ENCODE assay signal across 20 cellular contexts in the genomic region with DNA sequence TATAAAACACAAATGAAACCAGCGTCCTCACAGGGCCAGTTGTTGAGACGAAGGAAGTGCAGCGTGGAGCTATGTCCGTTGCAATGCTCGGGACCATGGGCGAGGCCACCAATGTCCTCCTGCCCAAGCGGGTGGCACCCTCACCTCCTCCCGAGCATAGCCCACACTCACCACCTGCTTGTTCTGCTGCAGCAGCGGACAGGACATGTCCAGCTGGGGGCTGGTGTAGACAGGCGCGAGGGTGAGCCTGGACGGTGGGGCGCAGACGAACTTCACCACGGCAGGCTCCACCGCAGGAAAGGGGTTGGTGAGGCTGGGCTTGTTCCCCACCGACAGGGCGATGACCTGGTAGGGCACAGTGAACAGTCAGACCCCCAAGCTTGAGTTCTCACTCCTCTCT.
DNase-seq lines count a peak whose midpoint lies in the region; ATAC-seq and TF ChIP-seq lines count a peak whose summit lies in the region.
"Had no signal": no experiment of that assay in that cellular context is flagged by ENCODE, and none has a peak within 500 bp of the region (broad histone marks: within the 10 kb centered on the region; RNA-seq: fewer than 3 reads in every experiment).

No MANE protein-coding gene starts in this region.

- H3K27me3 Mint-ChIP-seq in endothelial cell (ENCODE audit: unreplicated experiment), result peaks cover 8% of the 10 kb centered on the region
- no peaks in the 10 kb centered on the region for H3K27me3 Mint-ChIP-seq in stimulated activated memory B cell treated with anti-CD40 and anti-IgM and Interleukin-4, amounts not matched to agents 10 μg/mL and 1 μg/mL and 100 μg/mL, for 72 hours
- H3K27me3 Mint-ChIP-seq: B cell; CD4-positive, alpha-beta memory T cell had no signal

- H3K4me2 ChIP-seq in BLaER1 (peak overlapping the region; percentile 13; the same call in 1 of the 2 replicates), DND-41 (ENCODE audit: insufficient read depth, low read length) (no peak overlapping the region)
- H3K4me2 ChIP-seq: GM23338 had no signal

- H3K36me3 ChIP-seq in BLaER1 (peaks cover 100% of the 10 kb centered on the region), DND-41 (ENCODE audit: insufficient read depth, low read length) (peaks cover 98% of the 10 kb centered on the region)

- no peak overlapping the region for H3K27ac Mint-ChIP-seq in endothelial cell (ENCODE audit: unreplicated experiment)
- peak overlapping the region; percentile 15 for H3K27ac Mint-ChIP-seq in stimulated activated memory B cell treated with anti-CD40 and anti-IgM and Interleukin-4, amounts not matched to agents 10 μg/mL and 1 μg/mL and 100 μg/mL, for 72 hours
- H3K27ac Mint-ChIP-seq: GM23338, HFFc6 had no signal

- TF ChIP-seq CTCF in DND-41 (IDR thresholded peaks at IDR 0.05; ENCODE audit: borderline replicate concordance, extremely low read depth, low read length, poor library complexity, severe bottlenecking), result no peak
- TF ChIP-seq CTCF in endothelial cell (IDR thresholded peaks at IDR 0.05; ENCODE audit: unreplicated experiment), result no peak

- H3K27me3 ChIP-seq in BLaER1 (no peaks in the 10 kb centered on the region), DND-41 (ENCODE audit: insufficient read depth, low read length, poor library complexity) (no peaks in the 10 kb centered on the region)

- peaks cover 5% of the 10 kb centered on the region for H3K4me1 Mint-ChIP-seq in endothelial cell (ENCODE audit: unreplicated experiment)
- peaks cover 28% of the 10 kb centered on the region for H3K4me1 Mint-ChIP-seq in stimulated activated memory B cell treated with anti-CD40 and anti-IgM and Interleukin-4, amounts not matched to agents 10 μg/mL and 1 μg/mL and 100 μg/mL, for 72 hours

- no peaks in the 10 kb centered on the region for H3K36me3 Mint-ChIP-seq in endothelial cell (ENCODE audit: low read depth, unreplicated experiment)
- peaks cover 83% of the 10 kb centered on the region for H3K36me3 Mint-ChIP-seq in stimulated activated memory B cell treated with anti-CD40 and anti-IgM and Interleukin-4, amounts not matched to agents 10 μg/mL and 1 μg/mL and 100 μg/mL, for 72 hours

- DNase-seq in DND-41 (no peak), endothelial cell (ENCODE audit: low spot score) (no peak), mesenteric fat pad (ENCODE audit: low spot score) (no peak), substantia nigra (lab: John Stamatoyannopoulos, UW) (no peak)
- DNase-seq: C1 segment of cervical spinal cord; Caco-2; CD4-positive, alpha-beta memory T cell; DMS153; EL; GDM1; HFFc6 had no signal

- H3K27ac ChIP-seq in BLaER1 (no peak overlapping the region), DND-41 (ENCODE audit: low read length) (peak overlapping the region; percentile 17; the same call in 1 of the 2 replicates), substantia nigra (ENCODE audit: low read depth, low read length, poor library complexity, severe bottlenecking) (no peak overlapping the region)
- H3K27ac ChIP-seq: 22Rv1 had no signal

- H3K4me1 ChIP-seq in BLaER1, result peaks cover 68% of the 10 kb centered on the region
- H3K4me1 ChIP-seq in DND-41 (ENCODE audit: insufficient read depth, low read length), result peaks cover 31% of the 10 kb centered on the region
- H3K4me1 ChIP-seq: Caco-2, HAP-1 had no signal

- H3K4me3 ChIP-seq in BLaER1, result no peak overlapping the region
- no peak overlapping the region for H3K4me3 ChIP-seq in DND-41 (ENCODE audit: low read depth in 1 of 2, low read length in 2 of 2)
- H3K4me3 ChIP-seq: GM12878, GM23338, HAP-1 had no signal

- H3K9ac ChIP-seq in BLaER1, result no peak overlapping the region
- H3K9ac ChIP-seq in DND-41 (ENCODE audit: low read depth, low read length), result no peak overlapping the region

- H3K9me3 ChIP-seq in BLaER1 (no peaks in the 10 kb centered on the region), DND-41 (ENCODE audit: insufficient read depth, low read length, severe bottlenecking) (no peaks in the 10 kb centered on the region)
- H3K9me3 ChIP-seq: Caco-2, HAP-1 had no signal

- ATAC-seq in DND-41 (ENCODE audit: insufficient read depth, low read depth) (no peak), GM18520 (IDR thresholded peaks at IDR 0.05; ENCODE audit: unreplicated experiment) (no peak), HG02571 (IDR thresholded peaks at IDR 0.05; ENCODE audit: unreplicated experiment) (no peak)
- ATAC-seq in stimulated activated memory B cell treated with anti-CD40 and anti-IgM and Interleukin-4, amounts not matched to agents 10 μg/mL and 1 μg/mL and 100 μg/mL, for 72 hours, result no peak
- ATAC-seq: GM12878, GM23338 had no signal

- peaks cover 9% of the 10 kb centered on the region; the same call in 1 of the 2 replicates for H3K79me2 ChIP-seq in DND-41 (ENCODE audit: insufficient read depth, low read length)

- no peaks in the 10 kb centered on the region for H3K9me3 Mint-ChIP-seq in endothelial cell (ENCODE audit: unreplicated experiment)
- no peaks in the 10 kb centered on the region for H3K9me3 Mint-ChIP-seq in stimulated activated memory B cell treated with anti-CD40 and anti-IgM and Interleukin-4, amounts not matched to agents 10 μg/mL and 1 μg/mL and 100 μg/mL, for 72 hours
- H3K9me3 Mint-ChIP-seq: CD4-positive, alpha-beta memory T cell; GM23338; HFFc6 had no signal

- H4K20me1 ChIP-seq in BLaER1 (peaks cover 91% of the 10 kb centered on the region), DND-41 (ENCODE audit: insufficient read depth, low read length) (peaks cover 10% of the 10 kb centered on the region; the same call in 1 of the 2 replicates)

- no peak overlapping the region for H2AFZ ChIP-seq in DND-41 (ENCODE audit: low read depth, low read length)
- H2AFZ ChIP-seq: GM23338 had no signal

- H3K4me3 Mint-ChIP-seq in endothelial cell (ENCODE audit: unreplicated experiment), result peak overlapping the region; percentile 34
- H3K4me3 Mint-ChIP-seq in stimulated activated memory B cell treated with anti-CD40 and anti-IgM and Interleukin-4, amounts not matched to agents 10 μg/mL and 1 μg/mL and 100 μg/mL, for 72 hours, result no peak overlapping the region
- H3K4me3 Mint-ChIP-seq: B cell; CD4-positive, alpha-beta memory T cell; GM23338; HFFc6 had no signal
